ENCODE assay signal across 28 cellular contexts in genomic region chr1:4062992-4063391, GRCh38.
"Had no signal": no experiment of that assay in that cellular context is flagged by ENCODE, and none has a peak within 500 bp of the region (broad histone marks: within the 10 kb centered on the region; RNA-seq: fewer than 3 reads in every experiment).

No MANE protein-coding gene starts in this region.

- DNase-seq: colonic mucosa; dermis blood vessel endothelial cell; effector memory CD4-positive, alpha-beta T cell; foreskin keratinocyte; glutamatergic neuron; heart right ventricle; hippocampal formation; kidney glomerular epithelial cell; left colon; left ventricle myocardium superior; lower lobe of right lung; nucleus accumbens; ovary; psoas muscle; small intestine; stimulated activated CD4-positive, alpha-beta T cell treated with anti-CD3 and anti-CD28 coated beads, Interleukin-15, amount 100 ng/mL, for 24 hours; stimulated activated CD4-positive, alpha-beta T cell treated with anti-CD3 and anti-CD28 coated beads, Interleukin-2, amount 100 ng/mL, for 48 hours; stimulated activated naive B cell treated with anti-CD40 and anti-IgM and Interleukin-4, amounts not matched to agents 10 μg/mL and 1 μg/mL and 100 μg/mL, for 72 hours; thyroid gland; trophoblast cell had no signal

- H3K4me1 Mint-ChIP-seq: nephron, neural progenitor cell had no signal

- H3K36me3 ChIP-seq: colonic mucosa, esophagus muscularis mucosa, heart right ventricle, lower lobe of right lung, neural progenitor cell, ovary, right lobe of liver, thyroid gland, vagina had no signal

- FAIRE-seq: endothelial cell of umbilical vein, islet of Langerhans, small intestine had no signal

- H3K27me3 Mint-ChIP-seq: stimulated activated naive B cell treated with anti-CD40 and anti-IgM and Interleukin-4, amounts not matched to agents 10 μg/mL and 1 μg/mL and 100 μg/mL, for 72 hours; stimulated activated naive CD8-positive, alpha-beta T cell treated with anti-CD3 and anti-CD28 coated beads, Interleukin-15, Interleukin-2, amounts not matched to agents 100 ng/mL and 50 ng/mL, for 24 hours had no signal

- H3K9me3 Mint-ChIP-seq: nephron; neural progenitor cell; stimulated activated naive B cell treated with anti-CD40 and anti-IgM and Interleukin-4, amounts not matched to agents 10 μg/mL and 1 μg/mL and 100 μg/mL, for 72 hours; stimulated activated naive CD8-positive, alpha-beta T cell treated with anti-CD3 and anti-CD28 coated beads, Interleukin-15, Interleukin-2, amounts not matched to agents 100 ng/mL and 50 ng/mL, for 24 hours had no signal

- H2AFZ ChIP-seq: neural progenitor cell had no signal

- H3K4me3 Mint-ChIP-seq: nephron; neural progenitor cell; stimulated activated naive B cell treated with anti-CD40 and anti-IgM and Interleukin-4, amounts not matched to agents 10 μg/mL and 1 μg/mL and 100 μg/mL, for 72 hours; stimulated activated naive CD8-positive, alpha-beta T cell treated with anti-CD3 and anti-CD28 coated beads, Interleukin-15, Interleukin-2, amounts not matched to agents 100 ng/mL and 50 ng/mL, for 24 hours had no signal

- H3K4me3 ChIP-seq: colonic mucosa, esophagus muscularis mucosa, heart right ventricle, lower lobe of right lung, neural progenitor cell, ovary, psoas muscle, right lobe of liver, thyroid gland, vagina had no signal

- H3K27ac Mint-ChIP-seq: nephron; neural progenitor cell; stimulated activated naive B cell treated with anti-CD40 and anti-IgM and Interleukin-4, amounts not matched to agents 10 μg/mL and 1 μg/mL and 100 μg/mL, for 72 hours; stimulated activated naive CD8-positive, alpha-beta T cell treated with anti-CD3 and anti-CD28 coated beads, Interleukin-15, Interleukin-2, amounts not matched to agents 100 ng/mL and 50 ng/mL, for 24 hours had no signal

- H3K4me1 ChIP-seq: colonic mucosa, esophagus muscularis mucosa, foreskin keratinocyte, heart right ventricle, lower lobe of right lung, neural progenitor cell, psoas muscle, right lobe of liver, thyroid gland, vagina had no signal

- H3K27me3 ChIP-seq: colonic mucosa, foreskin keratinocyte, neural progenitor cell, ovary, right lobe of liver, thyroid gland, vagina had no signal

- H3K9ac ChIP-seq: neural progenitor cell had no signal

- H3K4me2 ChIP-seq: neural progenitor cell had no signal

- H3K27ac ChIP-seq: colonic mucosa, esophagus muscularis mucosa, foreskin keratinocyte, heart right ventricle, lower lobe of right lung, neural progenitor cell, ovary, psoas muscle, right lobe of liver, thyroid gland, vagina had no signal

- H3K36me3 Mint-ChIP-seq: neural progenitor cell; stimulated activated naive B cell treated with anti-CD40 and anti-IgM and Interleukin-4, amounts not matched to agents 10 μg/mL and 1 μg/mL and 100 μg/mL, for 72 hours had no signal

- H3K9me3 ChIP-seq: colonic mucosa, esophagus muscularis mucosa, heart right ventricle, lower lobe of right lung, ovary, psoas muscle, right lobe of liver, thyroid gland, vagina had no signal

- ATAC-seq: foreskin keratinocyte, heart right ventricle, left colon, left ventricle myocardium superior, lower lobe of right lung, psoas muscle had no signal
